Comparison of ENCODE assay signal across 8 cellular contexts in the genomic region with DNA sequence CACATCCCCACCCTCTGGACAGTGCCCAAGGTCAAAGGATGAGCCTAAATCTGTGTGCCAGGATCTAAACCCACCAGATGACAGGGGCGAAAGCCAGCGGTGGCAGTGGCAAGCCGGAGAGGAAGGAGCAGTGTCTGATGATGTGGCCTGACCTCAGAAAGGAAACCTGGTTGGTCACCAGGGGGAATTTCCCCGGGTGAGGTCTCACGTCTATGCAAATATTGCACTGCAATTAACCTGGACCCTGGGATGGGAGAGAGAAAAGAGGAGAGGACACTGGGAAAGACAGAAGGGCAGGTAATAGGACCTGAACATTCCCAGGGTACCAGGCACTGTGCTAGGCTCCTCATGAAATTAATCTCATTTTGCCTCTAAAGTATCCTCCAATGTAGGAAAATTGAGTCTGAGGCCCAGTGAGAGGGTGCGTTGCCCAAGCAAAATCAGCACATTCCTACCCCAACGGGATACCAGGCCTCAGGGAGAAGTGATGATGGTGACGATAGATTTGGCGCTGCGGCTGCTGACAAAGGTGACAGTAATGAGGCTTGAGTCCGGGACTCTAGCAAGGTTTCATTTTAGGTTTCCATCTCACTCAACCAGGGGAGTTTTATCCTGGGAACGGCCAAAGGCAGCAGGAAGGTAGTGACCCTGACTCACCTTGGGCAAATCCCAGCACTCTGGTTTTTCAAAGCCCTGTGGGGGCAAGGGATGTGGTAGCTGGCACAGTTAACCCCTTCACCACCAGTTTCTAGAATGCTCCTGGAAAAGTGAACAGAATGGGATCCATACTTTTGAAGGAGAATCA. TPM values are rescaled to one million over a fixed set of nuclear protein-coding genes. Genes with fewer than 3 reads are reported as not detected.
DNase-seq lines count a peak whose midpoint lies in the region; ATAC-seq and TF ChIP-seq lines count a peak whose summit lies in the region.

No MANE protein-coding gene starts in this region.

- POLR2A ChIA-PET in T-cell (lab: Charles Lee) = no interaction called here

- H3K4me1 Mint-ChIP-seq in T-cell (peaks cover 61 to 72% (median 72%) of the 10 kb centered on the region in 3 donors), neural crest cell (peaks cover 19% of the 10 kb centered on the region)

- H3K36me3 ChIP-seq in prostate gland = no peaks in the 10 kb centered on the region

- ATAC-seq in GM18909 (IDR thresholded peaks at IDR 0.05; ENCODE audit: poor library complexity, unreplicated experiment) (peak; percentile 75), HG02970 (IDR thresholded peaks at IDR 0.05; ENCODE audit: low FRiP score, unreplicated experiment) (peak; percentile 59), T-cell (replicated peaks in 1 of 4) (peak; percentile 12 to 55 (median 42))

- H3K9me3 ChIP-seq in prostate gland = no peaks in the 10 kb centered on the region

- H3K36me3 Mint-ChIP-seq in T-cell = no peaks in the 10 kb centered on the region
- no peaks in the 10 kb centered on the region for H3K36me3 Mint-ChIP-seq in neural crest cell (ENCODE audit: low read depth)

- H3K4me1 ChIP-seq in prostate gland (replicated peaks) = no peaks in the 10 kb centered on the region

- TF ChIP-seq CTCF in cardiac fibroblast (IDR thresholded peaks at IDR 0.05; ENCODE audit: low read depth, low read length) (no peak), neural crest cell (conservative IDR thresholded peaks at IDR 0.05) (no peak), prostate gland (IDR thresholded peaks at IDR 0.05) (no peak)

- H3K27ac ChIP-seq in prostate gland = no peak overlapping the region

- peak overlapping the region; percentile 90 to 91 for H3K27ac Mint-ChIP-seq in T-cell
- peak overlapping the region; percentile 14 for H3K27ac Mint-ChIP-seq in neural crest cell (ENCODE audit: unreplicated experiment)

- TF ChIP-seq POLR2A in prostate gland (IDR thresholded peaks at IDR 0.05) = no peak

- peak in 29 of 34 experiments; percentile 19 to 69 (median 48) for DNase-seq in T-cell
- peak; percentile 33 to 87 for DNase-seq in cardiac fibroblast (ENCODE audit: low read depth in 2 of 2)
- DNase-seq in neural crest cell (ENCODE audit: low read depth, low spot score) = no peak
- no peak for DNase-seq in prostate gland (ENCODE audit: low spot score)
- no peak for DNase-seq in T1000 (lab: John Stamatoyannopoulos, UW)
- no peak for DNase-seq in inferior parietal cortex (ENCODE audit: extremely low spot score)

- WGBS in prostate gland = 62% methylated on average over 12 of the region's 12 CpGs

- H3K27me3 Mint-ChIP-seq in T-cell = no peaks in the 10 kb centered on the region
- H3K27me3 Mint-ChIP-seq in neural crest cell (ENCODE audit: low read depth) = peaks cover 14% of the 10 kb centered on the region

- H3K4me3 ChIP-seq in cardiac fibroblast (replicated peaks in 1 of 2; ENCODE audit: low read depth in 2 of 2, low read length in 2 of 2) = no peak overlapping the region
- H3K4me3 ChIP-seq in prostate gland = no peak overlapping the region

- intact Hi-C loops in prostate gland (cut with DNase I) = no loop called here

- H3K9me3 Mint-ChIP-seq in T-cell (no peaks in the 10 kb centered on the region), neural crest cell (no peaks in the 10 kb centered on the region)

- H3K27me3 ChIP-seq in prostate gland (replicated peaks; ENCODE audit: insufficient read depth) = no peaks in the 10 kb centered on the region

- CTCF ChIA-PET in T-cell (lab: Charles Lee) = interaction anchor here in 1 of 2 donors (2.0 kb wide), 1 partner anchor 13 kb away, joined by 7 read pairs; the partner anchor contains the start of gene TNIP1

- H3K4me3 Mint-ChIP-seq in T-cell (peak overlapping the region; percentile 39 to 67 (median 61)), neural crest cell (no peak overlapping the region)

RNA-seq across cellular contexts. Expression of gene TNIP1, which starts 13.4 kb away (rescaled TPM):
- 100 to 1,000 TPM; 118 to 211 (median 170) TPM for total RNA-seq in T-cell
- 34.6 and 37.1 TPM in 2 replicates for total RNA-seq in neural crest cell
- 10 to 100 TPM; 61.9 to 81.6 TPM for total RNA-seq in prostate gland

Comparison
In these comparisons a context has a peak if more than half of its experiments do, and no peak if none do; other contexts are left out.
1. DNase-seq: peak in T-cell (29 of 34) and cardiac fibroblast (2 of 2); none in neural crest cell (single experiment), prostate gland (single experiment), T1000 (single experiment) and inferior parietal cortex (single experiment).
2. Peak in every context shown above with its lines, with median percentiles within 50 percentile points of each other: ATAC-seq.